Comparison of ENCODE assay signal across 1 cellular context in the genomic region with DNA sequence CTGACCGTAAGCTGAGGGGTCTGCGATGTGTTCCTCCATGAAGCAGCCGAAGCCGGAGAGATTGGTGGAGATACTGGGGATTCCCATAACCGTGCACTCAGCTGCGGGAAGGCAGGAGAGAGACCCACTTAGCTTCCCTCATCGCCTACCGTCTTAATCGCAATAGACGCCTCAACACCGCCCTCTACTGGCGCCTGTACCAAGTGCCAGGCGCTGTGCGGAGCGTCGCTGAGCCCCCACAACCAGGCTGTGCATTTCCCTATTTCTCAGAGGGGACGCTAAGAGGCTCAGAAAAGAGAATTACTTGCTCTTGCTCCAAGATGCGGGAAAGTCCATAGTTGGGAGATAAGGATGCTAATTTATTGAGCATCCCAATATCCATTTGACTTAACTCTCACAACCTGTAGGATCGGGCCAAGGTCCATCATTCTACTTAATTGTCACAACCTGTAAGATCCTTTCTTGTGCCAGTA.
A peak's percentile ranks its signal among the peaks of the same experiment; 100 is the strongest.
TF ChIP-seq lines count a peak whose summit lies in the region.

No MANE protein-coding gene starts in this region.

TF ChIP-seq in HepG2, 621 proteins besides CTCF, POLR2A, EP300 and RAD21 (continued from another document and continues in another):
- TF ChIP-seq SALL2 (CRISPR knock-in tag; IDR thresholded peaks at IDR 0.05) (0 out of 2 replicates have a peak, but pooled peaks have one; percentile 2), ZFP1 (CRISPR knock-in tag; IDR thresholded peaks at IDR 0.05) (no peak), NRL (CRISPR knock-in tag; IDR thresholded peaks at IDR 0.05; ENCODE audit: borderline replicate concordance) (no peak), RAD51 (IDR thresholded peaks at IDR 0.05; ENCODE audit: borderline replicate concordance) (no peak), KDM3A (CRISPR knock-in tag; IDR thresholded peaks at IDR 0.05; ENCODE audit: low read depth) (no peak), KLF11 (CRISPR knock-in tag; IDR thresholded peaks at IDR 0.05) (no peak), MAF1 (CRISPR knock-in tag; IDR thresholded peaks at IDR 0.05; ENCODE audit: borderline replicate concordance) (no peak), THAP9 (CRISPR knock-in tag; IDR thresholded peaks at IDR 0.05; ENCODE audit: borderline replicate concordance) (no peak), FUBP1 (CRISPR knock-in tag; IDR thresholded peaks at IDR 0.05; ENCODE audit: borderline replicate concordance) (no peak), ESRRA (CRISPR knock-in tag; IDR thresholded peaks at IDR 0.05; ENCODE audit: low read depth) (no peak), ZBTB10 (CRISPR knock-in tag; IDR thresholded peaks at IDR 0.05; ENCODE audit: borderline replicate concordance) (no peak), STAT6 (CRISPR knock-in tag; IDR thresholded peaks at IDR 0.05; ENCODE audit: borderline replicate concordance) (no peak), ZNF580 (CRISPR knock-in tag; IDR thresholded peaks at IDR 0.05; ENCODE audit: borderline replicate concordance, low read depth) (0 out of 2 replicates have a peak, but pooled peaks have one; percentile 24), NONO (IDR thresholded peaks at IDR 0.05) (no peak), NONO (CRISPR knock-in tag; conservative IDR thresholded peaks at IDR 0.05) (no peak), CBX2 (IDR thresholded peaks at IDR 0.05; ENCODE audit: low read depth, low read length) (no peak), CBX2 (CRISPR knock-in tag; IDR thresholded peaks at IDR 0.05; ENCODE audit: low read depth) (no peak), NFE2 (CRISPR knock-in tag; IDR thresholded peaks at IDR 0.05) (no peak), RORA (CRISPR knock-in tag; IDR thresholded peaks at IDR 0.05) (no peak), ZMAT3 (CRISPR knock-in tag; conservative IDR thresholded peaks at IDR 0.05) (no peak), MAZ (IDR thresholded peaks at IDR 0.05; ENCODE audit: borderline replicate concordance, low read depth, low read length) (no peak), MAZ (CRISPR knock-in tag; IDR thresholded peaks at IDR 0.05; ENCODE audit: low read depth) (0 out of 2 replicates have a peak, but pooled peaks have one; percentile 35), MYPOP (CRISPR knock-in tag; IDR thresholded peaks at IDR 0.05) (no peak), ARID2 (CRISPR knock-in tag; IDR thresholded peaks at IDR 0.05; ENCODE audit: borderline replicate concordance) (no peak), ZSCAN20 (CRISPR knock-in tag; IDR thresholded peaks at IDR 0.05; ENCODE audit: borderline replicate concordance) (no peak), KDM5B (CRISPR knock-in tag; IDR thresholded peaks at IDR 0.05; ENCODE audit: borderline replicate concordance) (no peak), HDAC1 (CRISPR knock-in tag; IDR thresholded peaks at IDR 0.05) (no peak), ZNF432 (CRISPR knock-in tag; IDR thresholded peaks at IDR 0.05; ENCODE audit: borderline replicate concordance) (no peak), HNRNPK (IDR thresholded peaks at IDR 0.05; ENCODE audit: low read depth, low read length, poor library complexity, severe bottlenecking) (no peak), GATAD2A (CRISPR knock-in tag; IDR thresholded peaks at IDR 0.05) (peak; percentile 32; the same call in 1 of the 2 replicates), SP4 (CRISPR knock-in tag; IDR thresholded peaks at IDR 0.05) (no peak), AHR (CRISPR knock-in tag; IDR thresholded peaks at IDR 0.05) (no peak), ZNF652 (CRISPR knock-in tag; IDR thresholded peaks at IDR 0.05; ENCODE audit: borderline replicate concordance, low read depth) (no peak), MYC (CRISPR knock-in tag; IDR thresholded peaks at IDR 0.05; ENCODE audit: borderline replicate concordance) (no peak), SRF (IDR thresholded peaks at IDR 0.05; ENCODE audit: low read depth, low read length) (no peak), ZNF333 (CRISPR knock-in tag; IDR thresholded peaks at IDR 0.05; ENCODE audit: borderline replicate concordance) (no peak), ZFP36L2 (CRISPR knock-in tag; IDR thresholded peaks at IDR 0.05) (no peak), PHF5A (CRISPR knock-in tag; IDR thresholded peaks at IDR 0.05; ENCODE audit: low read depth, unreplicated experiment) (no peak), HIC2 (CRISPR knock-in tag; IDR thresholded peaks at IDR 0.05; ENCODE audit: low read depth) (no peak), HOXA3 (CRISPR knock-in tag; IDR thresholded peaks at IDR 0.05) (0 out of 2 replicates have a peak, but pooled peaks have one; percentile 33), ZFYVE20 (CRISPR knock-in tag; IDR thresholded peaks at IDR 0.05; ENCODE audit: borderline replicate concordance, low read depth) (no peak)
- TF ChIP-seq, protein P1, sequence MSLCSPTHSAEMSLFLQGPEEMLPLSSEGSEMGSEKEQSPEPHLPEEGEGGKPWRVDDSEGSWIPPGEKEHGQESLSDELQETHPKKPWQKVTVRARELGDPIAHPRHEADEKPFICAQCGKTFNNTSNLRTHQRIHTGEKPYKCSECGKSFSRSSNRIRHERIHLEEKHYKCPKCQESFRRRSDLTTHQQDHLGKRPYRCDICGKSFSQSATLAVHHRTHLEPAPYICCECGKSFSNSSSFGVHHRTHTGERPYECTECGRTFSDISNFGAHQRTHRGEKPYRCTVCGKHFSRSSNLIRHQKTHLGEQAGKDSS (CRISPR knock-in tag; IDR thresholded peaks at IDR 0.05; ENCODE audit: borderline replicate concordance, low read depth), result no peak
- TF ChIP-seq, protein P2, sequence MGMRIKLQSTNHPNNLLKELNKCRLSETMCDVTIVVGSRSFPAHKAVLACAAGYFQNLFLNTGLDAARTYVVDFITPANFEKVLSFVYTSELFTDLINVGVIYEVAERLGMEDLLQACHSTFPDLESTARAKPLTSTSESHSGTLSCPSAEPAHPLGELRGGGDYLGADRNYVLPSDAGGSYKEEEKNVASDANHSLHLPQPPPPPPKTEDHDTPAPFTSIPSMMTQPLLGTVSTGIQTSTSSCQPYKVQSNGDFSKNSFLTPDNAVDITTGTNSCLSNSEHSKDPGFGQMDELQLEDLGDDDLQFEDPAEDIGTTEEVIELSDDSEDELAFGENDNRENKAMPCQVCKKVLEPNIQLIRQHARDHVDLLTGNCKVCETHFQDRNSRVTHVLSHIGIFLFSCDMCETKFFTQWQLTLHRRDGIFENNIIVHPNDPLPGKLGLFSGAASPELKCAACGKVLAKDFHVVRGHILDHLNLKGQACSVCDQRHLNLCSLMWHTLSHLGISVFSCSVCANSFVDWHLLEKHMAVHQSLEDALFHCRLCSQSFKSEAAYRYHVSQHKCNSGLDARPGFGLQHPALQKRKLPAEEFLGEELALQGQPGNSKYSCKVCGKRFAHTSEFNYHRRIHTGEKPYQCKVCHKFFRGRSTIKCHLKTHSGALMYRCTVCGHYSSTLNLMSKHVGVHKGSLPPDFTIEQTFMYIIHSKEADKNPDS (CRISPR knock-in tag; IDR thresholded peaks at IDR 0.05), result no peak
- TF ChIP-seq, protein P3, sequence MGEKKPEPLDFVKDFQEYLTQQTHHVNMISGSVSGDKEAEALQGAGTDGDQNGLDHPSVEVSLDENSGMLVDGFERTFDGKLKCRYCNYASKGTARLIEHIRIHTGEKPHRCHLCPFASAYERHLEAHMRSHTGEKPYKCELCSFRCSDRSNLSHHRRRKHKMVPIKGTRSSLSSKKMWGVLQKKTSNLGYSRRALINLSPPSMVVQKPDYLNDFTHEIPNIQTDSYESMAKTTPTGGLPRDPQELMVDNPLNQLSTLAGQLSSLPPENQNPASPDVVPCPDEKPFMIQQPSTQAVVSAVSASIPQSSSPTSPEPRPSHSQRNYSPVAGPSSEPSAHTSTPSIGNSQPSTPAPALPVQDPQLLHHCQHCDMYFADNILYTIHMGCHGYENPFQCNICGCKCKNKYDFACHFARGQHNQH (CRISPR knock-in tag; IDR thresholded peaks at IDR 0.05), result no peak; the same call in 1 of the 2 replicates
